ENCODE assay signal across 23 cellular contexts in genomic region chr6:53315086-53315724, GRCh38. TPM values are rescaled to one million over a fixed set of nuclear protein-coding genes. Genes with fewer than 3 reads are reported as not detected.
DNase-seq lines count a peak whose midpoint lies in the region; ATAC-seq and TF ChIP-seq lines count a peak whose summit lies in the region.
"Had no signal": no experiment of that assay in that cellular context is flagged by ENCODE, and none has a peak within 500 bp of the region (broad histone marks: within the 10 kb centered on the region; RNA-seq: fewer than 3 reads in every experiment).

No MANE protein-coding gene starts in this region.

- no peaks in the 10 kb centered on the region for H3K27me3 ChIP-seq in DND-41 (ENCODE audit: insufficient read depth, low read length, poor library complexity)

- peak overlapping the region; percentile 42 for H3K4me2 ChIP-seq in DND-41 (ENCODE audit: insufficient read depth, low read length)
- H3K4me2 ChIP-seq: KMS-11 had no signal

- no peak overlapping the region for H2AFZ ChIP-seq in DND-41 (ENCODE audit: low read depth, low read length)

- peak overlapping the region; percentile 19; the same call in 1 of the 2 replicates for H3K9ac ChIP-seq in DND-41 (ENCODE audit: low read depth, low read length)
- H3K9ac ChIP-seq: KMS-11 had no signal

- intact Hi-C loops in CD14-positive monocyte (cut with micrococcal nuclease): no loop called here

- peak overlapping the region; percentile 87 for H3K27ac Mint-ChIP-seq in activated T-cell treated with anti-CD3 and anti-CD28 coated beads, Interleukin-2, amount 50 U/mL, for 24 hours
- H3K27ac Mint-ChIP-seq in T-helper 17 cell (peak overlapping the region; percentile 84), naive B cell (peak overlapping the region; percentile 57 to 93 (median 78)), CD14-positive monocyte (peak overlapping the region in 3 of 7 donors; percentile 5 to 78 (median 48))
- H3K27ac Mint-ChIP-seq: dendritic cell treated with granulocyte-macrophage colony-stimulating factor and Interleukin-4, amounts not matched to agents 40 ng/mL and 50 ng/mL, for 4 days had no signal

- H3K4me3 Mint-ChIP-seq in activated T-cell treated with anti-CD3 and anti-CD28 coated beads, Interleukin-2, amount 50 U/mL, for 24 hours: no peak overlapping the region
- H3K4me3 Mint-ChIP-seq in T-helper 17 cell (peak overlapping the region; percentile 70), naive B cell (peak overlapping the region in 6 of 8 donors; percentile 7 to 45 (median 14)), CD14-positive monocyte (no peak overlapping the region)
- H3K4me3 Mint-ChIP-seq: dendritic cell treated with granulocyte-macrophage colony-stimulating factor and Interleukin-4, amounts not matched to agents 40 ng/mL and 50 ng/mL, for 4 days had no signal

- no peaks in the 10 kb centered on the region for H3K27me3 Mint-ChIP-seq in activated T-cell treated with anti-CD3 and anti-CD28 coated beads, Interleukin-2, amount 50 U/mL, for 24 hours
- no peaks in the 10 kb centered on the region for H3K27me3 Mint-ChIP-seq in T-helper 17 cell
- no peaks in the 10 kb centered on the region for H3K27me3 Mint-ChIP-seq in naive B cell
- no peaks in the 10 kb centered on the region for H3K27me3 Mint-ChIP-seq in CD14-positive monocyte (ENCODE audit: low read depth in 3 of 3)
- H3K27me3 Mint-ChIP-seq: dendritic cell treated with granulocyte-macrophage colony-stimulating factor and Interleukin-4, amounts not matched to agents 40 ng/mL and 50 ng/mL, for 4 days had no signal

- TF ChIP-seq CTCF in DND-41 (IDR thresholded peaks at IDR 0.05; ENCODE audit: borderline replicate concordance, extremely low read depth, low read length, poor library complexity, severe bottlenecking) (no peak), CD14-positive monocyte (IDR thresholded peaks at IDR 0.05) (no peak)

- no peak overlapping the region for H3K4me3 ChIP-seq in DND-41 (ENCODE audit: low read depth in 1 of 2, low read length in 2 of 2)
- H3K4me3 ChIP-seq: skin epidermis had no signal

- no peak for DNase-seq in activated T-cell treated with anti-CD3 and anti-CD28 coated beads, Interleukin-2, amount 50 U/mL, for 24 hours
- no peak for DNase-seq in activated T-cell treated with anti-CD3 and anti-CD28 coated beads for 4 hours
- DNase-seq in DND-41: no peak
- no peak for DNase-seq in T-helper 17 cell
- DNase-seq in naive B cell: no peak
- no peak for DNase-seq in activated gamma-delta T cell (lab: John Stamatoyannopoulos, UW)
- DNase-seq in CD14-positive monocyte (ENCODE audit: low spot score): no peak
- no peak for DNase-seq in GF-D8 (lab: John Stamatoyannopoulos, UW)
- DNase-seq: activated CD8-positive, alpha-beta memory T cell treated with anti-CD3 and anti-CD28 coated beads, Interleukin-2, amount 50 U/mL, for 48 hours; DMS53; left ventricle myocardium superior; NCI-H1048; NCI-H2029; NCI-H345; NK-92 treated with Interleukin-12 subunit alpha and Interleukin-12 subunit beta, amount 100 ng/mL, for 24 hours; RPMI8226; stimulated activated CD4-positive, alpha-beta T cell treated with anti-CD3 and anti-CD28 coated beads, Interleukin-2, amount 100 ng/mL, for 24 hours; stimulated activated naive CD8-positive, alpha-beta T cell treated with anti-CD3 and anti-CD28 coated beads, Interleukin-15, Interleukin-2, amounts not matched to agents 100 U/mL and 50 U/mL, for 24 hours; trophoblast cell had no signal

- no peaks in the 10 kb centered on the region for H3K36me3 ChIP-seq in DND-41 (ENCODE audit: insufficient read depth, low read length)

- H3K9me3 Mint-ChIP-seq in activated T-cell treated with anti-CD3 and anti-CD28 coated beads, Interleukin-2, amount 50 U/mL, for 24 hours: no peaks in the 10 kb centered on the region
- H3K9me3 Mint-ChIP-seq in naive B cell (no peaks in the 10 kb centered on the region), CD14-positive monocyte (peaks cover 0 to 3% (median 0%) of the 10 kb centered on the region in 7 donors)
- H3K9me3 Mint-ChIP-seq: dendritic cell treated with granulocyte-macrophage colony-stimulating factor and Interleukin-4, amounts not matched to agents 40 ng/mL and 50 ng/mL, for 4 days had no signal

- H3K4me1 Mint-ChIP-seq in activated T-cell treated with anti-CD3 and anti-CD28 coated beads, Interleukin-2, amount 50 U/mL, for 24 hours (ENCODE audit: low read depth): peaks cover 77% of the 10 kb centered on the region
- H3K4me1 Mint-ChIP-seq in T-helper 17 cell (peaks cover 66% of the 10 kb centered on the region), naive B cell (peaks cover 65 to 85% (median 83%) of the 10 kb centered on the region in 3 donors), CD14-positive monocyte (peaks cover 49% of the 10 kb centered on the region)

- peaks cover 96% of the 10 kb centered on the region for H3K79me2 ChIP-seq in DND-41 (ENCODE audit: insufficient read depth, low read length)

- H3K27ac ChIP-seq in DND-41 (ENCODE audit: low read length): peak overlapping the region; percentile 97
- H3K27ac ChIP-seq: KMS-11 had no signal

- peaks cover 34% of the 10 kb centered on the region; the same call in 1 of the 2 replicates for H4K20me1 ChIP-seq in DND-41 (ENCODE audit: insufficient read depth, low read length)

- H3K9me3 ChIP-seq in DND-41 (ENCODE audit: insufficient read depth, low read length, severe bottlenecking): no peaks in the 10 kb centered on the region
- H3K9me3 ChIP-seq in T-helper 17 cell (ENCODE audit: control insufficient read depth, low read length, poor library complexity, severe bottlenecking): no peaks in the 10 kb centered on the region

- H3K36me3 Mint-ChIP-seq in activated T-cell treated with anti-CD3 and anti-CD28 coated beads, Interleukin-2, amount 50 U/mL, for 24 hours (ENCODE audit: low read depth): peaks cover 35% of the 10 kb centered on the region
- H3K36me3 Mint-ChIP-seq in T-helper 17 cell (ENCODE audit: low read depth) (peaks cover 4% of the 10 kb centered on the region), naive B cell (peaks cover 8 to 9% of the 10 kb centered on the region in 2 donors), CD14-positive monocyte (peaks cover 0 to 2% of the 10 kb centered on the region in 2 donors)

- ATAC-seq in DND-41 (ENCODE audit: insufficient read depth, low read depth) (no peak), T-helper 17 cell (no peak), naive B cell (ENCODE audit: low read depth in 2 of 2) (no peak)
- ATAC-seq: left ventricle myocardium superior had no signal

- H3K4me1 ChIP-seq in DND-41 (ENCODE audit: insufficient read depth, low read length): peaks cover 77% of the 10 kb centered on the region

RNA-seq across cellular contexts. Expression of gene ELOVL5, which starts 33.5 kb away (rescaled TPM):
- total RNA-seq in T-helper 17 cell: 100 to 1,000 TPM; 121 to 147 TPM
- polyA plus RNA-seq in naive B cell (ENCODE audit: low read depth in 6 of 6) (100 to 1,000 TPM; 124 to 200 (median 166) TPM), CD14-positive monocyte (10 to 100 TPM; 69.5 to 97.1 TPM)
- total RNA-seq: HT-29 had no signal

Comparison
In these comparisons a context has a peak if more than half of its experiments do, and no peak if none do; other contexts are left out.
1. H3K4me3 Mint-ChIP-seq: peak in T-helper 17 cell (single experiment) and naive B cell (6 of 8); none in activated T-cell treated with anti-CD3 and anti-CD28 coated beads, Interleukin-2, amount 50 U/mL, for 24 hours (single experiment) and CD14-positive monocyte (0 of 2).